8 cellular contexts compared by ENCODE assay signal in genomic region chr15:48962662-48963523, GRCh38. TPM values are rescaled to one million over a fixed set of nuclear protein-coding genes. Genes with fewer than 3 reads are reported as not detected.
DNase-seq lines count a peak whose midpoint lies in the region; ATAC-seq and TF ChIP-seq lines count a peak whose summit lies in the region.

No MANE protein-coding gene starts in this region.

- H3K4me2 ChIP-seq in GM23248 (ENCODE audit: unreplicated experiment): peak overlapping the region; percentile 99

- in situ Hi-C loops in GM23248 (cut with MboI): loop anchor here (10.0 kb wide), 1 partner anchor 98 kb away; no protein-coding TSS in a partner anchor

- TF ChIP-seq CTCF in foreskin keratinocyte (conservative IDR thresholded peaks at IDR 0.05): no peak
- no peak for TF ChIP-seq CTCF in omental fat pad (IDR thresholded peaks at IDR 0.05)

- H3K79me2 ChIP-seq in GM23248 (ENCODE audit: insufficient read depth): no peaks in the 10 kb centered on the region

- H3K27me3 Mint-ChIP-seq in activated CD4-positive, alpha-beta memory T cell treated with anti-CD3 and anti-CD28 coated beads for 36 hours: peaks cover 25% of the 10 kb centered on the region

- H4K20me1 ChIP-seq in GM23248 (ENCODE audit: insufficient read depth): no peaks in the 10 kb centered on the region

- H3K36me3 ChIP-seq in GM23248 (ENCODE audit: low read depth): no peaks in the 10 kb centered on the region

- H3K27ac Mint-ChIP-seq in activated CD4-positive, alpha-beta memory T cell treated with anti-CD3 and anti-CD28 coated beads for 36 hours: no peak overlapping the region

- no peaks in the 10 kb centered on the region for H3K9me2 ChIP-seq in GM23248 (ENCODE audit: insufficient read depth)

- H3K27me3 ChIP-seq in GM23248 (replicated peaks; ENCODE audit: insufficient read depth) (no peaks in the 10 kb centered on the region), foreskin keratinocyte (no peaks in the 10 kb centered on the region)

- no peak for TF ChIP-seq POLR2A in GM18505 (IDR thresholded peaks at IDR 0.05; ENCODE audit: borderline replicate concordance, extremely low read depth, insufficient read depth, insufficient read length)

- H3K27ac ChIP-seq in GM23248 (peak overlapping the region; percentile 42; the same call in 1 of the 2 replicates), foreskin keratinocyte (no peak overlapping the region)

- H3K9me3 ChIP-seq in GM23248 (ENCODE audit: low read depth): no peaks in the 10 kb centered on the region

- H3K4me1 ChIP-seq in GM23248 (ENCODE audit: insufficient read depth): peaks cover 11% of the 10 kb centered on the region; the same call in 1 of the 2 replicates
- peaks cover 7% of the 10 kb centered on the region for H3K4me1 ChIP-seq in foreskin keratinocyte

- H3K9ac ChIP-seq in GM23248: peak overlapping the region; percentile 67

- H3K4me1 Mint-ChIP-seq in activated CD4-positive, alpha-beta memory T cell treated with anti-CD3 and anti-CD28 coated beads for 36 hours (ENCODE audit: low read depth): peaks cover 32% of the 10 kb centered on the region

- WGBS in GM23248 (ENCODE audit: low coverage in 1 of 2, low lambda C conversion rate in 2 of 2, missing lambda C conversion rate in 2 of 2), 2 experiments: 6 to 7% methylated on average over 50 to 53 of the region's 54 CpGs

- H3F3A ChIP-seq in GM23248 (ENCODE audit: insufficient read depth): peaks cover 14% of the 10 kb centered on the region

- intact Hi-C loops in activated CD4-positive, alpha-beta memory T cell treated with anti-CD3 and anti-CD28 coated beads for 36 hours (cut with micrococcal nuclease): loop anchor here (2.0 to 5.0 kb wide), 2 partner anchors 16 to 84 kb away; partner anchors contain the start of gene SECISBP2L

- H3K9me3 Mint-ChIP-seq in activated CD4-positive, alpha-beta memory T cell treated with anti-CD3 and anti-CD28 coated beads for 36 hours: no peaks in the 10 kb centered on the region

- peak overlapping the region; percentile 89 for H3K4me3 ChIP-seq in GM23248

- ATAC-seq in foreskin keratinocyte (peak; percentile 41), omental fat pad (ENCODE audit: low FRiP score) (peak; percentile 61), GM18505 (IDR thresholded peaks at IDR 0.05; ENCODE audit: unreplicated experiment) (no peak), HG02938 (IDR thresholded peaks at IDR 0.05; ENCODE audit: unreplicated experiment) (no peak)

- CTCF ChIA-PET in activated CD4-positive, alpha-beta memory T cell treated with anti-CD3 and anti-CD28 coated beads for 36 hours (lab: Charles Lee): interaction anchor here (1.2 to 9.5 kb wide), 4 partner anchors 11 to 184 kb away, joined by 4 to 92 read pairs (median 24); partner anchors contain the start of gene EID1

- POLR2A ChIA-PET in activated CD4-positive, alpha-beta memory T cell treated with anti-CD3 and anti-CD28 coated beads for 36 hours (lab: Charles Lee): interaction anchor here (0.9 to 2.3 kb wide), 3 partner anchors 13 to 23 kb away, joined by 3 to 6 read pairs (median 3); no protein-coding TSS in a partner anchor

- DNase-seq in AG08395 (ENCODE audit: low spot score) (peak; percentile 18), GM23248 (peak; percentile 83), foreskin keratinocyte (peak in 1 of 2 donors; percentile 27), omental fat pad (ENCODE audit: low spot score) (no peak), foreskin melanocyte (no peak)
- DNase-seq in activated CD4-positive, alpha-beta memory T cell treated with anti-CD3 and anti-CD28 coated beads for 36 hours: no peak

- peak overlapping the region; percentile 91 for H2AFZ ChIP-seq in GM23248

- H3K4me3 Mint-ChIP-seq in activated CD4-positive, alpha-beta memory T cell treated with anti-CD3 and anti-CD28 coated beads for 36 hours: peak overlapping the region; percentile 61

- no peaks in the 10 kb centered on the region for H3K36me3 Mint-ChIP-seq in activated CD4-positive, alpha-beta memory T cell treated with anti-CD3 and anti-CD28 coated beads for 36 hours

RNA-seq across cellular contexts. Expression of gene SHC4, which starts 0.8 kb away (rescaled TPM):
- 0.43 and 0.76 TPM in 2 replicates for total RNA-seq in GM23248 (2014; rRNA removed; shearing (Covaris generic))
- polyA plus RNA-seq in GM23248 (2016; fragmentation: Nextera tagmentation; extraction: Ambion mirVana): 0.45 and 0.99 TPM in 2 replicates
- total RNA-seq in activated CD4-positive, alpha-beta memory T cell treated with anti-CD3 and anti-CD28 coated beads for 36 hours: 1 to 10 TPM; 1.9 to 2.6 TPM
- total RNA-seq in foreskin keratinocyte: 0.65 and 0.78 TPM in 2 replicates
- polyA plus RNA-seq in foreskin keratinocyte: 0.11 and 0.17 TPM in 2 replicates
- 1 to 10 TPM in 2 of 4 donors, under 1 TPM in 1, not detected in 1; 0.48 to 2.2 (median 1.2) TPM for total RNA-seq in omental fat pad

Comparison
In these comparisons a context has a peak if more than half of its experiments do, and no peak if none do; other contexts are left out.
1. DNase-seq: peak in AG08395 (single experiment) and GM23248 (single experiment); none in activated CD4-positive, alpha-beta memory T cell treated with anti-CD3 and anti-CD28 coated beads for 36 hours (single experiment), omental fat pad (single experiment) and foreskin melanocyte (single experiment).
2. ATAC-seq: peak in foreskin keratinocyte (single experiment) and omental fat pad (single experiment); none in GM18505 (single experiment) and HG02938 (single experiment).